Comparison of ENCODE assay signal across 2 cellular contexts in the genomic region with DNA sequence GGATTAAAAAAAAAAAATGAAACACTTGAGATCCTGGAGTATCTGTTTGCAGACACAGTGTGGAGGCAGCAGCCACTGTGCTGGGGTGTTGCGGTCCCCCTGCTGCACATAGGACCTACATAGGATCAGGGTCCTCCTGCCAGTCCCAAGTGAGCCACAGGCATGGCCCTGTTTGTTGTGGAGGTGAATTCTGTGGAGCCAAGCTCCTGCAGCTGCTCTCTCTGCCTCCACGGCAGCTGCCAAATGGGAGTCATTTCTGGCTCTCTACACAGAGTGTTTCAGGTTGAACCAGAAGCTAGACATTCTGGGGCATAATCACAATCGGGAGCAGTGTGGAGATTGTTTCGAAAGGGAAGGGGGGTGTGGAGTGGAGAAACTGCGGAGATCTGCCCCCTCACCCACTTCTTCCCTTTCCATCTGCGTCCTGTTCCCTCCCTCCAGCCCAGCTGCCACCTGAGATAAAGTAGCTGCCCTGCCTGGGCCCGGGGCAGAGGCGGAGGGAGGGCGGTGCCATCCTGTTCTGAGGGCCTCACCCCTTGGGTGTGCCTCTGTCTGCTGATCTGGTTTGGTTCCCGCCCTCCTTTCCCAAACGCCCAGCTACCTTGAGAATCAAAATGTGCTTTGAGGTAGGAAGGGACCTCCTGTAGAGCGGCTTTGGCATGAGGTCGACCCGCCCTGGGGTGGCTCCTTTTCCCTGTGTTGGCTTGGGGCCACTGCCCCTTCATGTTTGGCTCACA.
TF ChIP-seq lines count a peak whose summit lies in the region.

No MANE protein-coding gene starts in this region.

TF ChIP-seq in GM23338, 12 proteins besides CTCF, POLR2A, EP300 and RAD21 (continues in another document):
- TF ChIP-seq, protein P1, sequence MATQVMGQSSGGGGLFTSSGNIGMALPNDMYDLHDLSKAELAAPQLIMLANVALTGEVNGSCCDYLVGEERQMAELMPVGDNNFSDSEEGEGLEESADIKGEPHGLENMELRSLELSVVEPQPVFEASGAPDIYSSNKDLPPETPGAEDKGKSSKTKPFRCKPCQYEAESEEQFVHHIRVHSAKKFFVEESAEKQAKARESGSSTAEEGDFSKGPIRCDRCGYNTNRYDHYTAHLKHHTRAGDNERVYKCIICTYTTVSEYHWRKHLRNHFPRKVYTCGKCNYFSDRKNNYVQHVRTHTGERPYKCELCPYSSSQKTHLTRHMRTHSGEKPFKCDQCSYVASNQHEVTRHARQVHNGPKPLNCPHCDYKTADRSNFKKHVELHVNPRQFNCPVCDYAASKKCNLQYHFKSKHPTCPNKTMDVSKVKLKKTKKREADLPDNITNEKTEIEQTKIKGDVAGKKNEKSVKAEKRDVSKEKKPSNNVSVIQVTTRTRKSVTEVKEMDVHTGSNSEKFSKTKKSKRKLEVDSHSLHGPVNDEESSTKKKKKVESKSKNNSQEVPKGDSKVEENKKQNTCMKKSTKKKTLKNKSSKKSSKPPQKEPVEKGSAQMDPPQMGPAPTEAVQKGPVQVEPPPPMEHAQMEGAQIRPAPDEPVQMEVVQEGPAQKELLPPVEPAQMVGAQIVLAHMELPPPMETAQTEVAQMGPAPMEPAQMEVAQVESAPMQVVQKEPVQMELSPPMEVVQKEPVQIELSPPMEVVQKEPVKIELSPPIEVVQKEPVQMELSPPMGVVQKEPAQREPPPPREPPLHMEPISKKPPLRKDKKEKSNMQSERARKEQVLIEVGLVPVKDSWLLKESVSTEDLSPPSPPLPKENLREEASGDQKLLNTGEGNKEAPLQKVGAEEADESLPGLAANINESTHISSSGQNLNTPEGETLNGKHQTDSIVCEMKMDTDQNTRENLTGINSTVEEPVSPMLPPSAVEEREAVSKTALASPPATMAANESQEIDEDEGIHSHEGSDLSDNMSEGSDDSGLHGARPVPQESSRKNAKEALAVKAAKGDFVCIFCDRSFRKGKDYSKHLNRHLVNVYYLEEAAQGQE (IDR thresholded peaks at IDR 0.05; ENCODE audit: unreplicated experiment), result no peak
- TF ChIP-seq JUNB (IDR thresholded peaks at IDR 0.05; ENCODE audit: unreplicated experiment) (no peak), POLR2AphosphoS5 (IDR thresholded peaks at IDR 0.05; ENCODE audit: low read depth) (no peak), EZH2phosphoT487 (IDR thresholded peaks at IDR 0.05; ENCODE audit: unreplicated experiment) (no peak), ZNF331 (CRISPR knock-in tag; IDR thresholded peaks at IDR 0.05; ENCODE audit: low read depth) (no peak), STAT1 (IDR thresholded peaks at IDR 0.05; ENCODE audit: unreplicated experiment) (no peak), CREB1 (CRISPR knock-in tag; IDR thresholded peaks at IDR 0.05; ENCODE audit: low read depth) (no peak), NANOG (IDR thresholded peaks at IDR 0.05; ENCODE audit: borderline replicate concordance) (no peak)
- TF ChIP-seq, protein P2, sequence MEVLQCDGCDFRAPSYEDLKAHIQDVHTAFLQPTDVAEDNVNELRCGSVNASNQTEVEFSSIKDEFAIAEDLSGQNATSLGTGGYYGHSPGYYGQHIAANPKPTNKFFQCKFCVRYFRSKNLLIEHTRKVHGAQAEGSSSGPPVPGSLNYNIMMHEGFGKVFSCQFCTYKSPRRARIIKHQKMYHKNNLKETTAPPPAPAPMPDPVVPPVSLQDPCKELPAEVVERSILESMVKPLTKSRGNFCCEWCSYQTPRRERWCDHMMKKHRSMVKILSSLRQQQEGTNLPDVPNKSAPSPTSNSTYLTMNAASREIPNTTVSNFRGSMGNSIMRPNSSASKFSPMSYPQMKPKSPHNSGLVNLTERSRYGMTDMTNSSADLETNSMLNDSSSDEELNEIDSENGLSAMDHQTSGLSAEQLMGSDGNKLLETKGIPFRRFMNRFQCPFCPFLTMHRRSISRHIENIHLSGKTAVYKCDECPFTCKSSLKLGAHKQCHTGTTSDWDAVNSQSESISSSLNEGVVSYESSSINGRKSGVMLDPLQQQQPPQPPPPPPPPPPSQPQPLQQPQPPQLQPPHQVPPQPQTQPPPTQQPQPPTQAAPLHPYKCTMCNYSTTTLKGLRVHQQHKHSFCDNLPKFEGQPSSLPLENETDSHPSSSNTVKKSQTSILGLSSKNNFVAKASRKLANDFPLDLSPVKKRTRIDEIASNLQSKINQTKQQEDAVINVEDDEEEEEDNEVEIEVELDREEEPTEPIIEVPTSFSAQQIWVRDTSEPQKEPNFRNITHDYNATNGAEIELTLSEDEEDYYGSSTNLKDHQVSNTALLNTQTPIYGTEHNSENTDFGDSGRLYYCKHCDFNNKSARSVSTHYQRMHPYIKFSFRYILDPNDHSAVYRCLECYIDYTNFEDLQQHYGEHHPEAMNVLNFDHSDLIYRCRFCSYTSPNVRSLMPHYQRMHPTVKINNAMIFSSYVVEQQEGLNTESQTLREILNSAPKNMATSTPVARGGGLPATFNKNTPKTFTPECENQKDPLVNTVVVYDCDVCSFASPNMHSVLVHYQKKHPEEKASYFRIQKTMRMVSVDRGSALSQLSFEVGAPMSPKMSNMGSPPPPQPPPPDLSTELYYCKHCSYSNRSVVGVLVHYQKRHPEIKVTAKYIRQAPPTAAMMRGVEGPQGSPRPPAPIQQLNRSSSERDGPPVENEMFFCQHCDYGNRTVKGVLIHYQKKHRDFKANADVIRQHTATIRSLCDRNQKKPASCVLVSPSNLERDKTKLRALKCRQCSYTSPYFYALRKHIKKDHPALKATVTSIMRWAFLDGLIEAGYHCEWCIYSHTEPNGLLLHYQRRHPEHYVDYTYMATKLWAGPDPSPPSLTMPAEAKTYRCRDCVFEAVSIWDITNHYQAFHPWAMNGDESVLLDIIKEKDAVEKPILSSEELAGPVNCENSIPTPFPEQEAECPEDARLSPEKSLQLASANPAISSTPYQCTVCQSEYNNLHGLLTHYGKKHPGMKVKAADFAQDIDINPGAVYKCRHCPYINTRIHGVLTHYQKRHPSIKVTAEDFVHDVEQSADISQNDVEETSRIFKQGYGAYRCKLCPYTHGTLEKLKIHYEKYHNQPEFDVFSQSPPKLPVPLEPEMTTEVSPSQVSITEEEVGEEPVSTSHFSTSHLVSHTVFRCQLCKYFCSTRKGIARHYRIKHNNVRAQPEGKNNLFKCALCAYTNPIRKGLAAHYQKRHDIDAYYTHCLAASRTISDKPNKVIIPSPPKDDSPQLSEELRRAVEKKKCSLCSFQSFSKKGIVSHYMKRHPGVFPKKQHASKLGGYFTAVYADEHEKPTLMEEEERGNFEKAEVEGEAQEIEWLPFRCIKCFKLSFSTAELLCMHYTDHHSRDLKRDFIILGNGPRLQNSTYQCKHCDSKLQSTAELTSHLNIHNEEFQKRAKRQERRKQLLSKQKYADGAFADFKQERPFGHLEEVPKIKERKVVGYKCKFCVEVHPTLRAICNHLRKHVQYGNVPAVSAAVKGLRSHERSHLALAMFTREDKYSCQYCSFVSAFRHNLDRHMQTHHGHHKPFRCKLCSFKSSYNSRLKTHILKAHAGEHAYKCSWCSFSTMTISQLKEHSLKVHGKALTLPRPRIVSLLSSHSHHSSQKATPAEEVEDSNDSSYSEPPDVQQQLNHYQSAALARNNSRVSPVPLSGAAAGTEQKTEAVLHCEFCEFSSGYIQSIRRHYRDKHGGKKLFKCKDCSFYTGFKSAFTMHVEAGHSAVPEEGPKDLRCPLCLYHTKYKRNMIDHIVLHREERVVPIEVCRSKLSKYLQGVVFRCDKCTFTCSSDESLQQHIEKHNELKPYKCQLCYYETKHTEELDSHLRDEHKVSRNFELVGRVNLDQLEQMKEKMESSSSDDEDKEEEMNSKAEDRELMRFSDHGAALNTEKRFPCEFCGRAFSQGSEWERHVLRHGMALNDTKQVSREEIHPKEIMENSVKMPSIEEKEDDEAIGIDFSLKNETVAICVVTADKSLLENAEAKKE (CRISPR knock-in tag; IDR thresholded peaks at IDR 0.05), result no peak

TF ChIP-seq in endothelial cell of umbilical vein, 7 proteins besides CTCF, POLR2A, EP300 and RAD21:
- TF ChIP-seq GATA2 (IDR thresholded peaks at IDR 0.05; ENCODE audit: insufficient read depth, insufficient read length, low read depth, low read length), result no peak
- TF ChIP-seq EZH2 (IDR thresholded peaks at IDR 0.05; ENCODE audit: borderline replicate concordance, low read depth, low read length, severe bottlenecking), result no peak
- TF ChIP-seq FOS (IDR thresholded peaks at IDR 0.05; ENCODE audit: borderline replicate concordance, insufficient read depth, low read length), result no peak
- TF ChIP-seq, protein P3, sequence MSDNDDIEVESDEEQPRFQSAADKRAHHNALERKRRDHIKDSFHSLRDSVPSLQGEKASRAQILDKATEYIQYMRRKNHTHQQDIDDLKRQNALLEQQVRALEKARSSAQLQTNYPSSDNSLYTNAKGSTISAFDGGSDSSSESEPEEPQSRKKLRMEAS (IDR thresholded peaks at IDR 0.05; ENCODE audit: insufficient read depth, insufficient read length), result no peak
- no peak for TF ChIP-seq POLR2AphosphoS5 (IDR thresholded peaks at IDR 0.05; ENCODE audit: insufficient read depth, low read depth, low read length)
- no peak for TF ChIP-seq MYC (IDR thresholded peaks at IDR 0.05; ENCODE audit: low read depth, low read length)
- TF ChIP-seq JUN (IDR thresholded peaks at IDR 0.05; ENCODE audit: borderline replicate concordance, insufficient read depth, insufficient read length, low read depth), result no peak
